ENCODE assay signal across 1 cellular context in genomic region chr11:70637949-70638598, GRCh38.
A peak's percentile ranks its signal among the peaks of the same experiment; 100 is the strongest.
TF ChIP-seq lines count a peak whose summit lies in the region.

No MANE protein-coding gene starts in this region.

TF ChIP-seq in HepG2, 621 proteins besides CTCF, POLR2A, EP300 and RAD21 (continued from another document and continues in another):
- no peak for TF ChIP-seq ZBED4 (CRISPR knock-in tag; IDR thresholded peaks at IDR 0.05; ENCODE audit: borderline replicate concordance)
- TF ChIP-seq SMAD1 (CRISPR knock-in tag; IDR thresholded peaks at IDR 0.05; ENCODE audit: borderline replicate concordance, low read depth), result no peak
- TF ChIP-seq FOXK2 (IDR thresholded peaks at IDR 0.05), result no peak
- TF ChIP-seq EZH2 (conservative IDR thresholded peaks at IDR 0.05; ENCODE audit: low read depth, low read length), result no peak
- TF ChIP-seq GPN1 (CRISPR knock-in tag; IDR thresholded peaks at IDR 0.05; ENCODE audit: borderline replicate concordance), result no peak
- TF ChIP-seq ZNF10 (CRISPR knock-in tag; IDR thresholded peaks at IDR 0.05; ENCODE audit: borderline replicate concordance, low read depth), result no peak
- no peak for TF ChIP-seq ZFP41 (CRISPR knock-in tag; IDR thresholded peaks at IDR 0.05; ENCODE audit: borderline replicate concordance)
- no peak for TF ChIP-seq HES4 (CRISPR knock-in tag; IDR thresholded peaks at IDR 0.05; ENCODE audit: borderline replicate concordance)
- no peak for TF ChIP-seq ZNF18 (CRISPR knock-in tag; IDR thresholded peaks at IDR 0.05; ENCODE audit: insufficient replicate concordance)
- TF ChIP-seq ZNF350 (CRISPR knock-in tag; IDR thresholded peaks at IDR 0.05; ENCODE audit: borderline replicate concordance, low read depth), result no peak
- TF ChIP-seq, protein P1, sequence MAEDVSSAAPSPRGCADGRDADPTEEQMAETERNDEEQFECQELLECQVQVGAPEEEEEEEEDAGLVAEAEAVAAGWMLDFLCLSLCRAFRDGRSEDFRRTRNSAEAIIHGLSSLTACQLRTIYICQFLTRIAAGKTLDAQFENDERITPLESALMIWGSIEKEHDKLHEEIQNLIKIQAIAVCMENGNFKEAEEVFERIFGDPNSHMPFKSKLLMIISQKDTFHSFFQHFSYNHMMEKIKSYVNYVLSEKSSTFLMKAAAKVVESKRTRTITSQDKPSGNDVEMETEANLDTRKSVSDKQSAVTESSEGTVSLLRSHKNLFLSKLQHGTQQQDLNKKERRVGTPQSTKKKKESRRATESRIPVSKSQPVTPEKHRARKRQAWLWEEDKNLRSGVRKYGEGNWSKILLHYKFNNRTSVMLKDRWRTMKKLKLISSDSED (CRISPR knock-in tag; IDR thresholded peaks at IDR 0.05), result no peak
- TF ChIP-seq ZBTB7B (CRISPR knock-in tag; IDR thresholded peaks at IDR 0.05), result peak; percentile 57; the same call in 1 of the 2 replicates
- TF ChIP-seq CREM (IDR thresholded peaks at IDR 0.05), result peak; percentile 41
- no peak for TF ChIP-seq CREM (CRISPR knock-in tag; IDR thresholded peaks at IDR 0.05)
- no peak for TF ChIP-seq RAD51 (IDR thresholded peaks at IDR 0.05; ENCODE audit: borderline replicate concordance)
- no peak for TF ChIP-seq HNRNPH1 (optimal IDR thresholded peaks at IDR 0.05; ENCODE audit: low read depth, low read length)
- TF ChIP-seq NFIB (CRISPR knock-in tag; IDR thresholded peaks at IDR 0.05; ENCODE audit: borderline replicate concordance), result no peak
- no peak for TF ChIP-seq ZNF230 (CRISPR knock-in tag; IDR thresholded peaks at IDR 0.05)
- TF ChIP-seq ZBTB7A (CRISPR knock-in tag; IDR thresholded peaks at IDR 0.05), result no peak
- TF ChIP-seq ZNF639 (CRISPR knock-in tag; conservative IDR thresholded peaks at IDR 0.05), result no peak
- TF ChIP-seq YEATS4 (CRISPR knock-in tag; IDR thresholded peaks at IDR 0.05; ENCODE audit: borderline replicate concordance), result no peak
- TF ChIP-seq MAF1 (CRISPR knock-in tag; IDR thresholded peaks at IDR 0.05; ENCODE audit: borderline replicate concordance), result no peak
- no peak for TF ChIP-seq DNMT1 (CRISPR knock-in tag; IDR thresholded peaks at IDR 0.05)
- TF ChIP-seq ZZZ3 (CRISPR knock-in tag; IDR thresholded peaks at IDR 0.05; ENCODE audit: borderline replicate concordance), result no peak
- TF ChIP-seq, protein P2, sequence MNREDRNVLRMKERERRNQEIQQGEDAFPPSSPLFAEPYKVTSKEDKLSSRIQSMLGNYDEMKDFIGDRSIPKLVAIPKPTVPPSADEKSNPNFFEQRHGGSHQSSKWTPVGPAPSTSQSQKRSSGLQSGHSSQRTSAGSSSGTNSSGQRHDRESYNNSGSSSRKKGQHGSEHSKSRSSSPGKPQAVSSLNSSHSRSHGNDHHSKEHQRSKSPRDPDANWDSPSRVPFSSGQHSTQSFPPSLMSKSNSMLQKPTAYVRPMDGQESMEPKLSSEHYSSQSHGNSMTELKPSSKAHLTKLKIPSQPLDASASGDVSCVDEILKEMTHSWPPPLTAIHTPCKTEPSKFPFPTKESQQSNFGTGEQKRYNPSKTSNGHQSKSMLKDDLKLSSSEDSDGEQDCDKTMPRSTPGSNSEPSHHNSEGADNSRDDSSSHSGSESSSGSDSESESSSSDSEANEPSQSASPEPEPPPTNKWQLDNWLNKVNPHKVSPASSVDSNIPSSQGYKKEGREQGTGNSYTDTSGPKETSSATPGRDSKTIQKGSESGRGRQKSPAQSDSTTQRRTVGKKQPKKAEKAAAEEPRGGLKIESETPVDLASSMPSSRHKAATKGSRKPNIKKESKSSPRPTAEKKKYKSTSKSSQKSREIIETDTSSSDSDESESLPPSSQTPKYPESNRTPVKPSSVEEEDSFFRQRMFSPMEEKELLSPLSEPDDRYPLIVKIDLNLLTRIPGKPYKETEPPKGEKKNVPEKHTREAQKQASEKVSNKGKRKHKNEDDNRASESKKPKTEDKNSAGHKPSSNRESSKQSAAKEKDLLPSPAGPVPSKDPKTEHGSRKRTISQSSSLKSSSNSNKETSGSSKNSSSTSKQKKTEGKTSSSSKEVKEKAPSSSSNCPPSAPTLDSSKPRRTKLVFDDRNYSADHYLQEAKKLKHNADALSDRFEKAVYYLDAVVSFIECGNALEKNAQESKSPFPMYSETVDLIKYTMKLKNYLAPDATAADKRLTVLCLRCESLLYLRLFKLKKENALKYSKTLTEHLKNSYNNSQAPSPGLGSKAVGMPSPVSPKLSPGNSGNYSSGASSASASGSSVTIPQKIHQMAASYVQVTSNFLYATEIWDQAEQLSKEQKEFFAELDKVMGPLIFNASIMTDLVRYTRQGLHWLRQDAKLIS (CRISPR knock-in tag; IDR thresholded peaks at IDR 0.05), result no peak
- TF ChIP-seq KMT2B (CRISPR knock-in tag; IDR thresholded peaks at IDR 0.05), result no peak
- TF ChIP-seq ZNF101 (CRISPR knock-in tag; IDR thresholded peaks at IDR 0.05; ENCODE audit: borderline replicate concordance, low read depth), result no peak
- no peak for TF ChIP-seq NFKB2 (CRISPR knock-in tag; IDR thresholded peaks at IDR 0.05; ENCODE audit: borderline replicate concordance)
- TF ChIP-seq ESRRA (CRISPR knock-in tag; IDR thresholded peaks at IDR 0.05; ENCODE audit: low read depth), result peak; percentile 55
- TF ChIP-seq PAF1 (CRISPR knock-in tag; IDR thresholded peaks at IDR 0.05), result no peak
- TF ChIP-seq, protein P3, sequence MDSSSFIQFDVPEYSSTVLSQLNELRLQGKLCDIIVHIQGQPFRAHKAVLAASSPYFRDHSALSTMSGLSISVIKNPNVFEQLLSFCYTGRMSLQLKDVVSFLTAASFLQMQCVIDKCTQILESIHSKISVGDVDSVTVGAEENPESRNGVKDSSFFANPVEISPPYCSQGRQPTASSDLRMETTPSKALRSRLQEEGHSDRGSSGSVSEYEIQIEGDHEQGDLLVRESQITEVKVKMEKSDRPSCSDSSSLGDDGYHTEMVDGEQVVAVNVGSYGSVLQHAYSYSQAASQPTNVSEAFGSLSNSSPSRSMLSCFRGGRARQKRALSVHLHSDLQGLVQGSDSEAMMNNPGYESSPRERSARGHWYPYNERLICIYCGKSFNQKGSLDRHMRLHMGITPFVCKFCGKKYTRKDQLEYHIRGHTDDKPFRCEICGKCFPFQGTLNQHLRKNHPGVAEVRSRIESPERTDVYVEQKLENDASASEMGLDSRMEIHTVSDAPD (CRISPR knock-in tag; IDR thresholded peaks at IDR 0.05), result no peak
- TF ChIP-seq ZNF207 (IDR thresholded peaks at IDR 0.05; ENCODE audit: borderline replicate concordance), result no peak
- no peak for TF ChIP-seq HOXA9 (CRISPR knock-in tag; IDR thresholded peaks at IDR 0.05; ENCODE audit: borderline replicate concordance)
- TF ChIP-seq NKX3-1 (CRISPR knock-in tag; IDR thresholded peaks at IDR 0.05), result peak; percentile 53; the same call in 1 of the 2 replicates
- peak; percentile 40; the same call in 1 of the 2 replicates for TF ChIP-seq HOXA3 (CRISPR knock-in tag; IDR thresholded peaks at IDR 0.05)
- TF ChIP-seq ZNF75D (CRISPR knock-in tag; IDR thresholded peaks at IDR 0.05; ENCODE audit: borderline replicate concordance), result no peak
- TF ChIP-seq RXRB (CRISPR knock-in tag; IDR thresholded peaks at IDR 0.05; ENCODE audit: borderline replicate concordance), result peak; percentile 72; the same call in 1 of the 2 replicates
- no peak for TF ChIP-seq ZNF256 (CRISPR knock-in tag; conservative IDR thresholded peaks at IDR 0.05)
- TF ChIP-seq TCF12 (IDR thresholded peaks at IDR 0.05), result no peak
- TF ChIP-seq TCF12 (CRISPR knock-in tag; IDR thresholded peaks at IDR 0.05), result 0 out of 2 replicates have a peak, but pooled peaks have one; percentile 32
- no peak for TF ChIP-seq KLF12 (CRISPR knock-in tag; IDR thresholded peaks at IDR 0.05; ENCODE audit: borderline replicate concordance)
- peak; percentile 38; the same call in 1 of the 2 replicates for TF ChIP-seq ERF (CRISPR knock-in tag; IDR thresholded peaks at IDR 0.05)
- TF ChIP-seq, protein P4, sequence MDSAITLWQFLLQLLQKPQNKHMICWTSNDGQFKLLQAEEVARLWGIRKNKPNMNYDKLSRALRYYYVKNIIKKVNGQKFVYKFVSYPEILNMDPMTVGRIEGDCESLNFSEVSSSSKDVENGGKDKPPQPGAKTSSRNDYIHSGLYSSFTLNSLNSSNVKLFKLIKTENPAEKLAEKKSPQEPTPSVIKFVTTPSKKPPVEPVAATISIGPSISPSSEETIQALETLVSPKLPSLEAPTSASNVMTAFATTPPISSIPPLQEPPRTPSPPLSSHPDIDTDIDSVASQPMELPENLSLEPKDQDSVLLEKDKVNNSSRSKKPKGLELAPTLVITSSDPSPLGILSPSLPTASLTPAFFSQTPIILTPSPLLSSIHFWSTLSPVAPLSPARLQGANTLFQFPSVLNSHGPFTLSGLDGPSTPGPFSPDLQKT (CRISPR knock-in tag; IDR thresholded peaks at IDR 0.05; ENCODE audit: borderline replicate concordance), result no peak
- no peak for TF ChIP-seq ZFP91 (CRISPR knock-in tag; IDR thresholded peaks at IDR 0.05; ENCODE audit: borderline replicate concordance)
- TF ChIP-seq IRF9 (CRISPR knock-in tag; IDR thresholded peaks at IDR 0.05; ENCODE audit: borderline replicate concordance), result no peak
- TF ChIP-seq, protein P5, sequence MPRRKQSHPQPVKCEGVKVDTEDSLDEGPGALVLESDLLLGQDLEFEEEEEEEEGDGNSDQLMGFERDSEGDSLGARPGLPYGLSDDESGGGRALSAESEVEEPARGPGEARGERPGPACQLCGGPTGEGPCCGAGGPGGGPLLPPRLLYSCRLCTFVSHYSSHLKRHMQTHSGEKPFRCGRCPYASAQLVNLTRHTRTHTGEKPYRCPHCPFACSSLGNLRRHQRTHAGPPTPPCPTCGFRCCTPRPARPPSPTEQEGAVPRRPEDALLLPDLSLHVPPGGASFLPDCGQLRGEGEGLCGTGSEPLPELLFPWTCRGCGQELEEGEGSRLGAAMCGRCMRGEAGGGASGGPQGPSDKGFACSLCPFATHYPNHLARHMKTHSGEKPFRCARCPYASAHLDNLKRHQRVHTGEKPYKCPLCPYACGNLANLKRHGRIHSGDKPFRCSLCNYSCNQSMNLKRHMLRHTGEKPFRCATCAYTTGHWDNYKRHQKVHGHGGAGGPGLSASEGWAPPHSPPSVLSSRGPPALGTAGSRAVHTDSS (CRISPR knock-in tag; conservative IDR thresholded peaks at IDR 0.05), result no peak
- peak; percentile 80; the same call in 1 of the 2 replicates for TF ChIP-seq ZMYM2 (CRISPR knock-in tag; IDR thresholded peaks at IDR 0.05)
